In genomic region chr17:6314311-6314710, GRCh38 we compare ENCODE assay signal across 22 cellular contexts.
"Had no signal": no experiment of that assay in that cellular context is flagged by ENCODE, and none has a peak within 500 bp of the region (broad histone marks: within the 10 kb centered on the region; RNA-seq: fewer than 3 reads in every experiment).

No MANE protein-coding gene starts in this region.

- H3K27me3 ChIP-seq: foreskin keratinocyte had no signal

- ATAC-seq: foreskin keratinocyte, gastroesophageal sphincter, heart left ventricle, left cardiac atrium, left lung, left ventricle myocardium superior, lower lobe of right lung, mucosa of descending colon had no signal

- DNase-seq: dermis blood vessel endothelial cell; dorsolateral prefrontal cortex; effector CD4-positive, alpha-beta T cell; effector memory CD4-positive, alpha-beta T cell; foreskin keratinocyte; heart left ventricle; hypothalamus; immature natural killer cell; islet precursor cell; kidney; kidney glomerular epithelial cell; left cardiac atrium; left lung; left ventricle myocardium superior; lower lobe of right lung; mesenchymal stem cell; mucosa of descending colon; naive B cell had no signal

- H3K27ac ChIP-seq: coronary artery, dorsolateral prefrontal cortex, esophagus muscularis mucosa, foreskin keratinocyte, gastroesophageal sphincter, heart left ventricle, hepatocyte, left lung, lower lobe of right lung had no signal

- H3K9me3 ChIP-seq: esophagus muscularis mucosa, gastroesophageal sphincter, left lung, lower lobe of right lung, mucosa of descending colon had no signal

- H3K4me1 ChIP-seq: esophagus muscularis mucosa, foreskin keratinocyte, gastroesophageal sphincter, heart left ventricle, left lung, lower lobe of right lung had no signal

- H3K36me3 ChIP-seq: esophagus muscularis mucosa, gastroesophageal sphincter, heart left ventricle, left lung, lower lobe of right lung had no signal

- H3K4me3 ChIP-seq: coronary artery, dorsolateral prefrontal cortex, esophagus muscularis mucosa, gastroesophageal sphincter, heart left ventricle, hepatocyte, left lung, lower lobe of right lung, mucosa of descending colon had no signal
